16 cellular contexts compared by ENCODE assay signal in the genomic region with DNA sequence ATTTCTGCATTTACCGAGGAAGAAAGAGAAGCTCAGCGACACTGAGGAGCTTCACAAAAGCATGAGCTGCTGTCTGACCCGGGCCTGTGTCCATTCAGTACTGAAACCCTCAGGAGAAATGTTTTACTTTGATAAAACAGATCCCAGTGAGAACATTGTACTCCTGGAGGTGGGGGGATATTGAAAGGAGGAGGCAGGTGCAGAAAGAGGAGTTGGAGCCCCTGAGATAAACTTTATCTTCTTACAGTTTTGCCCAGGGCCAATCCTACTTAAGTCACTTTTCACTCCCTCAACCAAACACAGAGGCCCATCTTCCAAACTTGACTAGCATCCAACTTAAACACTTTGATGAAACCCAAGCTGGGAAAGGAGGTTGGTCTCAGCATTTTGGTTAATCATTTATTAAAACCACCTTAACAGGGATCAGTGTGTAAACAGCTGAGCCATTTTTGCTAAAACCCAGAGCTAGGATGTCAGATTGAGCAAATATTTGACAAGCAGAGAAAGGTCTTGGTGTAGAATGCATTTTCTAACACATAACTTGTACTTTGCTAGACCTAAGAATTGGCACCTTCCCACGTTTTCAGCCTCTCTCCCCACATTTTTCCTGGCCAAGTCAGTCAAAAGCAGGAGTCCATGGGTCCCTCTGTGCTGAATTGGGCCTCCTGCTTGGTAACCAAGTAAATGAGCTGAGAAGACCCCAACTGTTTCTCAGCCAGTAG. TPM values are rescaled to one million over a fixed set of nuclear protein-coding genes. Genes with fewer than 3 reads are reported as not detected.
DNase-seq lines count a peak whose midpoint lies in the region; ATAC-seq and TF ChIP-seq lines count a peak whose summit lies in the region.
"Had no signal": no experiment of that assay in that cellular context is flagged by ENCODE, and none has a peak within 500 bp of the region (broad histone marks: within the 10 kb centered on the region; RNA-seq: fewer than 3 reads in every experiment).

No MANE protein-coding gene starts in this region.

- ATAC-seq in activated T-cell treated with anti-CD3 and anti-CD28 coated beads, Interleukin-2, amount 50 U/mL, for 4 hours, result no peak
- no peak for ATAC-seq in GM18907 (IDR thresholded peaks at IDR 0.05; ENCODE audit: unreplicated experiment)
- ATAC-seq in Right ventricle myocardium superior (ENCODE audit: poor library complexity), result no peak
- ATAC-seq: heart left ventricle had no signal

- no peaks in the 10 kb centered on the region for H3K9me3 Mint-ChIP-seq in activated T-cell treated with anti-CD3 and anti-CD28 coated beads, Interleukin-2, amount 50 U/mL, for 4 hours
- H3K9me3 Mint-ChIP-seq: mesothelial cell of epicardium had no signal

- H3K27ac ChIP-seq in esophagus muscularis mucosa (replicated peaks in 1 of 4), result peak overlapping the region; percentile 28 to 60 (median 40)
- H3K27ac ChIP-seq: BLaER1 treated with 17β-estradiol and CSF1 and Interleukin-3, amounts not matched to agents 10 nM and 100 nM; heart left ventricle; KMS-11 had no signal

- H3K4me3 Mint-ChIP-seq in activated T-cell treated with anti-CD3 and anti-CD28 coated beads, Interleukin-2, amount 50 U/mL, for 4 hours, result no peak overlapping the region
- H3K4me3 Mint-ChIP-seq: activated naive CD8-positive, alpha-beta T cell; mesothelial cell of epicardium had no signal

- no peaks in the 10 kb centered on the region for H3K36me3 ChIP-seq in esophagus muscularis mucosa
- H3K36me3 ChIP-seq: BLaER1 treated with 17β-estradiol and CSF1 and Interleukin-3, amounts not matched to agents 10 nM and 100 nM; heart left ventricle; Peyer's patch had no signal

- no peaks in the 10 kb centered on the region for H3K27me3 ChIP-seq in esophagus muscularis mucosa
- H3K27me3 ChIP-seq: heart left ventricle, Peyer's patch had no signal

- no peak for TF ChIP-seq POLR2A in esophagus muscularis mucosa (IDR thresholded peaks at IDR 0.05; ENCODE audit: low read depth)

- H3K9me3 ChIP-seq in esophagus muscularis mucosa, result no peaks in the 10 kb centered on the region
- H3K9me3 ChIP-seq: heart left ventricle, Peyer's patch had no signal

- no peak overlapping the region for H3K4me3 ChIP-seq in AG10803 (ENCODE audit: low read length)
- H3K4me3 ChIP-seq in esophagus muscularis mucosa, result no peak overlapping the region
- H3K4me3 ChIP-seq: BLaER1 treated with 17β-estradiol and CSF1 and Interleukin-3, amounts not matched to agents 10 nM and 100 nM; heart left ventricle; Peyer's patch had no signal

- DNase-seq in AG10803 (ENCODE audit: low read depth) (peak; percentile 33), NCI-H526 (lab: John Stamatoyannopoulos, UW) (peak; percentile 58 to 67), esophagus muscularis mucosa (ENCODE audit: extremely low spot score) (no peak), mucosa of gallbladder (ENCODE audit: low spot score) (peak; percentile 20), Right ventricle myocardium superior (no peak)
- no peak for DNase-seq in stimulated activated CD4-positive, alpha-beta T cell treated with anti-CD3 and anti-CD28 coated beads, Interleukin-4, amount 100 ng/mL, for 1 hour
- no peak for DNase-seq in activated T-cell treated with anti-CD3 and anti-CD28 coated beads, Interleukin-2, amount 50 U/mL, for 4 hours
- DNase-seq: heart left ventricle, NCI-H2107, Peyer's patch, T1000 had no signal

- 21% methylated on average over 4 of the region's 4 CpGs for WGBS in esophagus muscularis mucosa

- H3K36me3 Mint-ChIP-seq in activated T-cell treated with anti-CD3 and anti-CD28 coated beads, Interleukin-2, amount 50 U/mL, for 4 hours (ENCODE audit: insufficient read depth), result peaks cover 1% of the 10 kb centered on the region
- H3K36me3 Mint-ChIP-seq: mesothelial cell of epicardium had no signal

- TF ChIP-seq EP300 in esophagus muscularis mucosa (IDR thresholded peaks at IDR 0.05), result no peak

- H3K27me3 Mint-ChIP-seq in activated T-cell treated with anti-CD3 and anti-CD28 coated beads, Interleukin-2, amount 50 U/mL, for 4 hours (ENCODE audit: low read depth), result no peaks in the 10 kb centered on the region
- H3K27me3 Mint-ChIP-seq: activated naive CD8-positive, alpha-beta T cell had no signal

- TF ChIP-seq CTCF in AG10803 (conservative IDR thresholded peaks at IDR 0.05; ENCODE audit: low read length) (no peak), esophagus muscularis mucosa (IDR thresholded peaks at IDR 0.05) (no peak)

- H3K4me1 Mint-ChIP-seq in activated T-cell treated with anti-CD3 and anti-CD28 coated beads, Interleukin-2, amount 50 U/mL, for 4 hours (ENCODE audit: low read depth), result no peaks in the 10 kb centered on the region

- intact Hi-C loops in esophagus muscularis mucosa (cut with DNase I) (no loop called here), Right ventricle myocardium superior (cut with DNase I) (no loop called here)

- H3K4me1 ChIP-seq in esophagus muscularis mucosa, result peaks cover 2 to 41% (median 34%) of the 10 kb centered on the region in 4 donors

RNA-seq across cellular contexts. Expression of a gene that starts 32.5 kb away (rescaled TPM):
- total RNA-seq in esophagus muscularis mucosa (100 to 1,000 TPM; 125 to 180 (median 144) TPM), mucosa of gallbladder (113 TPM), Right ventricle myocardium superior (92.8 TPM)
- 100 to 1,000 TPM; 166 to 207 (median 201) TPM for total RNA-seq in activated T-cell treated with anti-CD3 and anti-CD28 coated beads, Interleukin-2, amount 50 U/mL, for 4 hours

Comparison
In these comparisons a context has a peak if more than half of its experiments do, and no peak if none do; other contexts are left out.
1. DNase-seq: peak in AG10803 (single experiment), NCI-H526 (2 of 2) and mucosa of gallbladder (single experiment); none in esophagus muscularis mucosa (single experiment), stimulated activated CD4-positive, alpha-beta T cell treated with anti-CD3 and anti-CD28 coated beads, Interleukin-4, amount 100 ng/mL, for 1 hour (single experiment), activated T-cell treated with anti-CD3 and anti-CD28 coated beads, Interleukin-2, amount 50 U/mL, for 4 hours (single experiment) and Right ventricle myocardium superior (single experiment).